In the genomic region with DNA sequence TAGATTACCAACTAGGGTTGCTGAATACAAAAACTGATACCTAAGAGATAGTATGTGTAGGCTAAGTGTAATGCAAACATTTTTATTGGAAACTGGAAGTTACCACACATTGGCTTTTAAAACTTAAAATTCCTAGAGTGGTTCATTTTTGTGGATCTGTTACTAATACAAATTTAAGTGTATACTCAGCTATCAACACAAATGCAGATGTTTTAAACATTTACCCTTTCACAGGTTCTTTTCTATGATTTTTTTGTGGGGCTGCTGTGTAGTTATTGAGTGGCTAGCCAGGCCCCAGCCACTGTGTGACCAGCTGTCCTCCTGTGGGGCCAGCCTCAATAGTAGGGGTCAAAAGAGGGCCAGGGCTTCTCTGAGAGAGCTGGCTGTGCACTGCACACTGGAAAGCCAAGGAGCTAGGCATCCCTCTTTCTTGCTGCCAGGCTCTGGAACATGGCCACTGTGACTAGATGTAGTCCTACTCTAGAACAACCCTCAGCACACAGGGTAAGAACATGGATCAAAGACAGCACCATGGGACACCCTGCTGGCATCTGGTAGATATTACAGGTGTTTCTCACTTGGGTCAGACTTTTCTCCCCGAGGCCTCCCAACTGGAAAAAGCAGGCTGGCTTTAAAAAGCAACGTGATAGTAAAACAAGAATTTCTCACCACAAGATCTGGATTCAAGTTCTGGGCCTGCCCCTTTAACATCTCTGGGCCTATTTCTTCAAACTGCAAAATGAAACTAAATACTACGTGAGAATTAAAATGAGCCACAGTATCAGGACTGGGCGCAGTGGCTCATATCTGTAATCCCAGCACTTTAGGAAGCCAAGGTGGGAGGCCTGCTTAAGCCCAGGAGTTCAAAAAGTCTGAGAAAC, we compare ENCODE assay signal across 8 cellular contexts. TPM values are rescaled to one million over a fixed set of nuclear protein-coding genes. Genes with fewer than 3 reads are reported as not detected.
DNase-seq lines count a peak whose midpoint lies in the region; ATAC-seq, FAIRE-seq and TF ChIP-seq lines count a peak whose summit lies in the region.

No MANE protein-coding gene starts in this region.

- H3K4me2 ChIP-seq in endothelial cell of umbilical vein (ENCODE audit: insufficient read depth, low read length) = no peak overlapping the region

- no peaks in the 10 kb centered on the region for H3K9me1 ChIP-seq in endothelial cell of umbilical vein (replicated peaks; ENCODE audit: control insufficient read depth, extremely low read depth, insufficient read depth, low read length)

- H3K9ac ChIP-seq in endothelial cell of umbilical vein (replicated peaks; ENCODE audit: extremely low read depth, insufficient read depth, low read length) = no peak overlapping the region

- H3K27me3 ChIP-seq in endothelial cell of umbilical vein (ENCODE audit: control insufficient read depth in 2 of 2, insufficient read depth in 2 of 2, low read length in 2 of 2) = no peaks in the 10 kb centered on the region

- FAIRE-seq in endothelial cell of umbilical vein (lab: Jason Lieb, UNC) = peak; percentile 82

- H3K4me3 ChIP-seq in endothelial cell of umbilical vein (replicated peaks in 1 of 3; ENCODE audit: insufficient read depth in 1 of 3, low read depth in 1 of 3, low read length in 3 of 3) (no peak overlapping the region), mucosa of descending colon (no peak overlapping the region)

- peaks cover 64% of the 10 kb centered on the region for H3K4me1 Mint-ChIP-seq in activated CD4-positive, alpha-beta memory T cell treated with anti-CD3 and anti-CD28 coated beads, Interleukin-2, amount 10 ng/mL, durations not matched to agents 7 days and 5 days
- peaks cover 75% of the 10 kb centered on the region for H3K4me1 Mint-ChIP-seq in stimulated activated naive CD8-positive, alpha-beta T cell treated with anti-CD3 and anti-CD28 coated beads, Interleukin-15, amount 100 ng/mL, for 72 hours

- H4K20me1 ChIP-seq in endothelial cell of umbilical vein (replicated peaks; ENCODE audit: control insufficient read depth, extremely low read depth, insufficient read depth, low read length) = peaks cover 3% of the 10 kb centered on the region

- TF ChIP-seq POLR2A in endothelial cell of umbilical vein (IDR thresholded peaks at IDR 0.05; ENCODE audit: low read depth, low read length) = no peak

- H2AFZ ChIP-seq in endothelial cell of umbilical vein (ENCODE audit: low read depth, low read length) = no peak overlapping the region

- no peak overlapping the region for H3K27ac ChIP-seq in endothelial cell of umbilical vein (ENCODE audit: insufficient read depth, low read depth, low read length)

- H3K36me3 ChIP-seq in endothelial cell of umbilical vein (ENCODE audit: control insufficient read depth in 2 of 2, extremely low read depth in 1 of 2, insufficient read depth in 2 of 2, low read length in 2 of 2) (peaks cover 4 to 10% of the 10 kb centered on the region in 2 experiments), mucosa of descending colon (ENCODE audit: low read depth) (no peaks in the 10 kb centered on the region)

- H3K4me1 ChIP-seq in endothelial cell of umbilical vein (ENCODE audit: control insufficient read depth, extremely low read depth, insufficient read depth, low read length) (peaks cover 20% of the 10 kb centered on the region), mucosa of descending colon (ENCODE audit: low read depth) (no peaks in the 10 kb centered on the region)

- dilution Hi-C loops in endothelial cell of umbilical vein (cut with MboI; ENCODE audit: extremely low pct_ligation_motif_present, low sequenced_read_pairs) = loop anchor here (25.0 kb wide), 1 partner anchor 133 kb away; the partner anchor contains the start of gene MRPS23

- no peak overlapping the region for H3K4me3 Mint-ChIP-seq in activated CD4-positive, alpha-beta memory T cell treated with anti-CD3 and anti-CD28 coated beads, Interleukin-2, amount 10 ng/mL, durations not matched to agents 7 days and 5 days
- peak overlapping the region; percentile 21 to 22 for H3K4me3 Mint-ChIP-seq in stimulated activated naive CD8-positive, alpha-beta T cell treated with anti-CD3 and anti-CD28 coated beads, Interleukin-15, amount 100 ng/mL, for 72 hours

- DNase-seq in activated gamma-delta T cell treated with Interleukin-2 at 50 U/mL for 16 hours (peak; percentile 40), activated gamma-delta T cell (lab: John Stamatoyannopoulos, UW) (no peak), NCI-H774 (lab: John Stamatoyannopoulos, UW) (peak; percentile 80), endothelial cell of umbilical vein (ENCODE audit: low read depth, low spot score) (peak; percentile 82), mucosa of descending colon (peak in 2 of 3 donors; percentile 41 to 70)
- DNase-seq in activated CD4-positive, alpha-beta memory T cell treated with anti-CD3 and anti-CD28 coated beads, Interleukin-2, amount 10 ng/mL, durations not matched to agents 7 days and 5 days = peak; percentile 57
- peak; percentile 35 to 61 for DNase-seq in stimulated activated naive CD8-positive, alpha-beta T cell treated with anti-CD3 and anti-CD28 coated beads, Interleukin-15, amount 100 ng/mL, for 72 hours

- H3K9me3 ChIP-seq in endothelial cell of umbilical vein (replicated peaks; ENCODE audit: control insufficient read depth, insufficient read depth, low read length) (no peaks in the 10 kb centered on the region), mucosa of descending colon (no peaks in the 10 kb centered on the region)

- TF ChIP-seq CTCF in endothelial cell of umbilical vein (IDR thresholded peaks at IDR 0.05; ENCODE audit: extremely low read depth in 1 of 2, insufficient read depth in 1 of 2, low read depth in 1 of 2, low read length in 2 of 2) (peak; percentile 71 to 72), mucosa of descending colon (IDR thresholded peaks at IDR 0.05) (peak; percentile 25)

- intact Hi-C loops in endothelial cell of umbilical vein (cut with micrococcal nuclease) = loop anchor here (1.0 to 5.0 kb wide), 7 partner anchors 103 to 864 kb away; partner anchors contain the start of genes MRPS23 and MSI2
- intact Hi-C loops in mucosa of descending colon (cut with DNase I, micrococcal nuclease) = loop anchor here (5.0 kb wide), 1 partner anchor 138 kb away; no protein-coding TSS in a partner anchor

- CTCF ChIA-PET in activated CD4-positive, alpha-beta memory T cell treated with anti-CD3 and anti-CD28 coated beads, Interleukin-2, amount 10 ng/mL, durations not matched to agents 7 days and 5 days (lab: Charles Lee) = interaction anchor here (0.8 to 11.0 kb wide), 8 partner anchors 10 to 177 kb away, joined by 3 to 137 read pairs (median 6); partner anchors contain the start of gene SRSF1
- CTCF ChIA-PET in endothelial cell of umbilical vein (lab: Charles Lee) = interaction anchor here (0.7 to 15.8 kb wide), 14 partner anchors 10 to 397 kb away, joined by 3 to 584 read pairs (median 5); partner anchors contain the start of genes MRPS23 and SRSF1

- ATAC-seq in HG03521 (IDR thresholded peaks at IDR 0.05; ENCODE audit: unreplicated experiment) = peak; percentile 52
- peak; percentile 94 for ATAC-seq in mucosa of descending colon
- peak; percentile 90 for ATAC-seq in stimulated activated naive CD8-positive, alpha-beta T cell treated with anti-CD3 and anti-CD28 coated beads, Interleukin-15, amount 100 ng/mL, for 72 hours

- POLR2A ChIA-PET in activated CD4-positive, alpha-beta memory T cell treated with anti-CD3 and anti-CD28 coated beads, Interleukin-2, amount 10 ng/mL, durations not matched to agents 7 days and 5 days (lab: Charles Lee) = interaction anchor here (0.9 to 7.4 kb wide), 4 partner anchors 9 to 145 kb away, joined by 3 to 86 read pairs (median 7); partner anchors contain the start of genes MRPS23 and SRSF1
- POLR2A ChIA-PET in endothelial cell of umbilical vein (lab: Charles Lee) = no interaction called here

- peaks cover 48% of the 10 kb centered on the region for H3K36me3 Mint-ChIP-seq in activated CD4-positive, alpha-beta memory T cell treated with anti-CD3 and anti-CD28 coated beads, Interleukin-2, amount 10 ng/mL, durations not matched to agents 7 days and 5 days (ENCODE audit: low read depth)

- no peaks in the 10 kb centered on the region for H3K9me3 Mint-ChIP-seq in activated CD4-positive, alpha-beta memory T cell treated with anti-CD3 and anti-CD28 coated beads, Interleukin-2, amount 10 ng/mL, durations not matched to agents 7 days and 5 days
- no peaks in the 10 kb centered on the region for H3K9me3 Mint-ChIP-seq in stimulated activated naive CD8-positive, alpha-beta T cell treated with anti-CD3 and anti-CD28 coated beads, Interleukin-15, amount 100 ng/mL, for 72 hours

- no TSS peak for BruUV-seq in endothelial cell of umbilical vein (replicated peaks; lab: Mats Ljungman, UMichigan)

- H3K79me2 ChIP-seq in endothelial cell of umbilical vein (ENCODE audit: control insufficient read depth, insufficient read depth, low read length) = peaks cover 5% of the 10 kb centered on the region

- H3K27ac Mint-ChIP-seq in activated CD4-positive, alpha-beta memory T cell treated with anti-CD3 and anti-CD28 coated beads, Interleukin-2, amount 10 ng/mL, durations not matched to agents 7 days and 5 days = no peak overlapping the region
- H3K27ac Mint-ChIP-seq in stimulated activated naive CD8-positive, alpha-beta T cell treated with anti-CD3 and anti-CD28 coated beads, Interleukin-15, amount 100 ng/mL, for 72 hours = peak overlapping the region; percentile 2 to 4

- no peaks in the 10 kb centered on the region for H3K27me3 Mint-ChIP-seq in activated CD4-positive, alpha-beta memory T cell treated with anti-CD3 and anti-CD28 coated beads, Interleukin-2, amount 10 ng/mL, durations not matched to agents 7 days and 5 days
- no peaks in the 10 kb centered on the region for H3K27me3 Mint-ChIP-seq in stimulated activated naive CD8-positive, alpha-beta T cell treated with anti-CD3 and anti-CD28 coated beads, Interleukin-15, amount 100 ng/mL, for 72 hours

RNA-seq across cellular contexts. Expression of gene VEZF1, which starts 7.3 kb away (rescaled TPM):
- total RNA-seq in activated CD4-positive, alpha-beta memory T cell treated with anti-CD3 and anti-CD28 coated beads, Interleukin-2, amount 10 ng/mL, durations not matched to agents 7 days and 5 days = 10 to 100 TPM; 44.6 to 46.6 TPM
- total RNA-seq in endothelial cell of umbilical vein (58.2 and 59.0 TPM in 2 replicates), mucosa of descending colon (100 to 1,000 TPM in 1 of 3 donors, 10 to 100 TPM in 2; 48.1 to 107 (median 48.9) TPM)
- polyA plus RNA-seq in endothelial cell of umbilical vein = 26.9 and 27.8 TPM in 2 replicates
- polyA plus RNA-seq in endothelial cell of umbilical vein (2011; cell fraction: cytosol; rRNA removed) = 27.0 and 28.4 TPM in 2 replicates
- 31.4 and 38.2 TPM in 2 replicates for polyA plus RNA-seq in endothelial cell of umbilical vein (2011; cell fraction: nucleus; rRNA removed)
- 37.4 and 43.1 TPM in 2 replicates for polyA plus RNA-seq in endothelial cell of umbilical vein (2012)
- polyA minus RNA-seq in endothelial cell of umbilical vein = 57.0 and 59.8 TPM in 2 replicates
- 31.0 TPM for polyA minus RNA-seq in endothelial cell of umbilical vein (2011; cell fraction: cytosol; rRNA and poly(A)+ RNA removed)
- polyA minus RNA-seq in endothelial cell of umbilical vein (2011; cell fraction: nucleus; rRNA and poly(A)+ RNA removed) = 30.9 and 35.3 TPM in 2 replicates

RNA-seq across cellular contexts. Expression of gene SRSF1, which starts 11.7 kb away (rescaled TPM):
- total RNA-seq in activated CD4-positive, alpha-beta memory T cell treated with anti-CD3 and anti-CD28 coated beads, Interleukin-2, amount 10 ng/mL, durations not matched to agents 7 days and 5 days = 100 to 1,000 TPM; 298 to 304 TPM
- total RNA-seq in endothelial cell of umbilical vein = 309 and 316 TPM in 2 replicates
- polyA plus RNA-seq in endothelial cell of umbilical vein = 133 and 147 TPM in 2 replicates
- polyA plus RNA-seq in endothelial cell of umbilical vein (2011; cell fraction: cytosol; rRNA removed) = 128 and 129 TPM in 2 replicates
- polyA plus RNA-seq in endothelial cell of umbilical vein (2011; cell fraction: nucleus; rRNA removed) = 353 and 457 TPM in 2 replicates
- polyA plus RNA-seq in endothelial cell of umbilical vein (2012) = 229 and 250 TPM in 2 replicates
- polyA minus RNA-seq in endothelial cell of umbilical vein = 482 and 618 TPM in 2 replicates
- polyA minus RNA-seq in endothelial cell of umbilical vein (2011; cell fraction: cytosol; rRNA and poly(A)+ RNA removed) = 249 TPM
- polyA minus RNA-seq in endothelial cell of umbilical vein (2011; cell fraction: nucleus; rRNA and poly(A)+ RNA removed) = 376 and 579 TPM in 2 replicates
- 100 to 1,000 TPM; 150 to 188 (median 184) TPM for total RNA-seq in mucosa of descending colon

RNA-seq across cellular contexts. Expression of gene CUEDC1, which starts 40.1 kb away (rescaled TPM):
- total RNA-seq in activated CD4-positive, alpha-beta memory T cell treated with anti-CD3 and anti-CD28 coated beads, Interleukin-2, amount 10 ng/mL, durations not matched to agents 7 days and 5 days = under 1 TPM in 1 of 2 experiments, not detected in 1; 0.25 TPM
- total RNA-seq in endothelial cell of umbilical vein = 27.7 and 28.5 TPM in 2 replicates
- 15.8 and 16.5 TPM in 2 replicates for polyA plus RNA-seq in endothelial cell of umbilical vein
- 17.2 and 18.8 TPM in 2 replicates for polyA plus RNA-seq in endothelial cell of umbilical vein (2011; cell fraction: cytosol; rRNA removed)
- polyA plus RNA-seq in endothelial cell of umbilical vein (2011; cell fraction: nucleus; rRNA removed) = 47.0 and 57.2 TPM in 2 replicates
- polyA plus RNA-seq in endothelial cell of umbilical vein (2012) = 17.5 and 21.4 TPM in 2 replicates
- 13.2 and 16.3 TPM in 2 replicates for polyA minus RNA-seq in endothelial cell of umbilical vein
- 1.1 TPM for polyA minus RNA-seq in endothelial cell of umbilical vein (2011; cell fraction: cytosol; rRNA and poly(A)+ RNA removed)
- 11.7 and 18.9 TPM in 2 replicates for polyA minus RNA-seq in endothelial cell of umbilical vein (2011; cell fraction: nucleus; rRNA and poly(A)+ RNA removed)
- 10 to 100 TPM; 23.5 to 46.8 (median 23.6) TPM for total RNA-seq in mucosa of descending colon

Comparison
In these comparisons a context has a peak if more than half of its experiments do, and no peak if none do; other contexts are left out.
1. RNA of gene CUEDC1, which starts 40.1 kb away (total RNA-seq): 27.7 to 28.5 TPM in endothelial cell of umbilical vein and 23.5 to 46.8 TPM in mucosa of descending colon; 0.25 TPM in activated CD4-positive, alpha-beta memory T cell treated with anti-CD3 and anti-CD28 coated beads, Interleukin-2, amount 10 ng/mL, durations not matched to agents 7 days and 5 days; every median in the first group is over 10 times any median in the second.
2. Peak in every context shown above with its lines, with median percentiles within 50 percentile points of each other: ATAC-seq.